ENCODE assay signal across 26 cellular contexts in genomic region chr6:78268591-78268990, GRCh38.
"Had no signal": no experiment of that assay in that cellular context is flagged by ENCODE, and none has a peak within 500 bp of the region (broad histone marks: within the 10 kb centered on the region; RNA-seq: fewer than 3 reads in every experiment).

No MANE protein-coding gene starts in this region.

- H3K36me3 ChIP-seq: colonic mucosa, esophagus muscularis mucosa, neural progenitor cell, right lobe of liver, stomach, thyroid gland, vagina had no signal

- H3K9me3 ChIP-seq: colonic mucosa, esophagus muscularis mucosa, right lobe of liver, stomach, thyroid gland, vagina had no signal

- DNase-seq: colonic mucosa; effector CD8-positive, alpha-beta T cell; endodermal cell; foreskin melanocyte; head of caudate nucleus; naive thymus-derived CD4-positive, alpha-beta T cell; right lobe of liver; small intestine; stimulated activated CD4-positive, alpha-beta T cell treated with anti-CD3 and anti-CD28 coated beads, Interleukin-12 subunit alpha, Interleukin-12 subunit beta, amount 100 ng/mL, for 4 hours; stimulated activated CD4-positive, alpha-beta T cell treated with anti-CD3 and anti-CD28 coated beads, Interleukin-1b, Interleukin-23, amount 100 ng/mL, for 48 hours; stimulated activated CD4-positive, alpha-beta T cell treated with anti-CD3 and anti-CD28 coated beads, Interleukin-4, amount 100 ng/mL, for 1 hour; stimulated activated CD8-positive, alpha-beta memory T cell treated with anti-CD3 and anti-CD28 coated beads, Interleukin-4, amount 100 ng/mL, for 48 hours; stimulated activated naive CD4-positive, alpha-beta T cell treated with Interleukin-2 at 50 U/mL for 16 hours; stomach; thyroid gland; trophoblast cell had no signal

- H3K4me1 ChIP-seq: colonic mucosa, esophagus muscularis mucosa, neural progenitor cell, parathyroid adenoma, right lobe of liver, stomach, thyroid gland, vagina had no signal

- H3K4me3 Mint-ChIP-seq: dendritic cell treated with granulocyte-macrophage colony-stimulating factor and Interleukin-4, amounts not matched to agents 40 ng/mL and 50 ng/mL, for 4 days; endodermal cell; memory B cell; naive thymus-derived CD4-positive, alpha-beta T cell; nephron; neural progenitor cell had no signal

- H3K4me1 Mint-ChIP-seq: memory B cell; naive thymus-derived CD4-positive, alpha-beta T cell; nephron; neural progenitor cell had no signal

- ATAC-seq: left lobe of liver; naive thymus-derived CD4-positive, alpha-beta T cell; right lobe of liver had no signal

- H3K27ac ChIP-seq: colonic mucosa, esophagus muscularis mucosa, neural progenitor cell, parathyroid adenoma, right lobe of liver, stomach, thyroid gland, vagina had no signal

- H3K27me3 Mint-ChIP-seq: dendritic cell treated with granulocyte-macrophage colony-stimulating factor and Interleukin-4, amounts not matched to agents 40 ng/mL and 50 ng/mL, for 4 days; memory B cell; naive thymus-derived CD4-positive, alpha-beta T cell; progenitor cell of endocrine pancreas had no signal

- H3K27ac Mint-ChIP-seq: dendritic cell treated with granulocyte-macrophage colony-stimulating factor and Interleukin-4, amounts not matched to agents 40 ng/mL and 50 ng/mL, for 4 days; endodermal cell; memory B cell; naive thymus-derived CD4-positive, alpha-beta T cell; nephron; neural progenitor cell; progenitor cell of endocrine pancreas had no signal

- H3K27me3 ChIP-seq: colonic mucosa, esophagus muscularis mucosa, neural progenitor cell, right lobe of liver, stomach, thyroid gland, vagina had no signal

- H3K4me3 ChIP-seq: colonic mucosa, esophagus muscularis mucosa, lung, neural progenitor cell, right lobe of liver, stomach, thyroid gland, vagina had no signal

- H3K9me3 Mint-ChIP-seq: endodermal cell, memory B cell, nephron, neural progenitor cell had no signal

- H3K36me3 Mint-ChIP-seq: memory B cell; naive thymus-derived CD4-positive, alpha-beta T cell; neural progenitor cell had no signal
